ENCODE assay signal across 1 cellular context in the genomic region with DNA sequence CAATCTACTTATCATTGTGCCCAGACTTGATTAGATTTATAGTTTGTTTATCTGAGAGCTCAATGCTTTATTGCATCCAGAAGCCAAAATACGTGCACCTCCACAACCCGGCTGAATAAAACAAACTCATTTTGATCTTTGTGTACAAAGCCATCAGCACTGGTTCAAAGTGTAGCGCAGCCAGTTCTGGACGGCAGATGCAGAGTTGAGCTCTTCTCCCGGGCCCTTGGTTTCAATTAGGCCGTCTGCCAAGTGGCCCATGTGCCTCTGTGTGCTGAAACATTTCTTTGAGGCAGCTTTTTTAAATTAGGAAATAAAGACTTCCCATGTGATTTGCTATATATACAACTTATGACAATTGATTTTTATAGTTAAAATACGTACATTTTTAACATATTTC.
TF ChIP-seq lines count a peak whose summit lies in the region.

No MANE protein-coding gene starts in this region.

TF ChIP-seq in HepG2, 621 proteins besides CTCF, POLR2A, EP300 and RAD21 (continued from another document and continues in another):
- TF ChIP-seq, protein P1, sequence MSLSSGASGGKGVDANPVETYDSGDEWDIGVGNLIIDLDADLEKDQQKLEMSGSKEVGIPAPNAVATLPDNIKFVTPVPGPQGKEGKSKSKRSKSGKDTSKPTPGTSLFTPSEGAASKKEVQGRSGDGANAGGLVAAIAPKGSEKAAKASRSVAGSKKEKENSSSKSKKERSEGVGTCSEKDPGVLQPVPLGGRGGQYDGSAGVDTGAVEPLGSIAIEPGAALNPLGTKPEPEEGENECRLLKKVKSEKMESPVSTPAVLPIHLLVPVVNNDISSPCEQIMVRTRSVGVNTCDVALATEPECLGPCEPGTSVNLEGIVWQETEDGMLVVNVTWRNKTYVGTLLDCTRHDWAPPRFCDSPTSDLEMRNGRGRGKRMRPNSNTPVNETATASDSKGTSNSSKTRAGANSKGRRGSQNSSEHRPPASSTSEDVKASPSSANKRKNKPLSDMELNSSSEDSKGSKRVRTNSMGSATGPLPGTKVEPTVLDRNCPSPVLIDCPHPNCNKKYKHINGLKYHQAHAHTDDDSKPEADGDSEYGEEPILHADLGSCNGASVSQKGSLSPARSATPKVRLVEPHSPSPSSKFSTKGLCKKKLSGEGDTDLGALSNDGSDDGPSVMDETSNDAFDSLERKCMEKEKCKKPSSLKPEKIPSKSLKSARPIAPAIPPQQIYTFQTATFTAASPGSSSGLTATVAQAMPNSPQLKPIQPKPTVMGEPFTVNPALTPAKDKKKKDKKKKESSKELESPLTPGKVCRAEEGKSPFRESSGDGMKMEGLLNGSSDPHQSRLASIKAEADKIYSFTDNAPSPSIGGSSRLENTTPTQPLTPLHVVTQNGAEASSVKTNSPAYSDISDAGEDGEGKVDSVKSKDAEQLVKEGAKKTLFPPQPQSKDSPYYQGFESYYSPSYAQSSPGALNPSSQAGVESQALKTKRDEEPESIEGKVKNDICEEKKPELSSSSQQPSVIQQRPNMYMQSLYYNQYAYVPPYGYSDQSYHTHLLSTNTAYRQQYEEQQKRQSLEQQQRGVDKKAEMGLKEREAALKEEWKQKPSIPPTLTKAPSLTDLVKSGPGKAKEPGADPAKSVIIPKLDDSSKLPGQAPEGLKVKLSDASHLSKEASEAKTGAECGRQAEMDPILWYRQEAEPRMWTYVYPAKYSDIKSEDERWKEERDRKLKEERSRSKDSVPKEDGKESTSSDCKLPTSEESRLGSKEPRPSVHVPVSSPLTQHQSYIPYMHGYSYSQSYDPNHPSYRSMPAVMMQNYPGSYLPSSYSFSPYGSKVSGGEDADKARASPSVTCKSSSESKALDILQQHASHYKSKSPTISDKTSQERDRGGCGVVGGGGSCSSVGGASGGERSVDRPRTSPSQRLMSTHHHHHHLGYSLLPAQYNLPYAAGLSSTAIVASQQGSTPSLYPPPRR (CRISPR knock-in tag; IDR thresholded peaks at IDR 0.05; ENCODE audit: borderline replicate concordance), result peak; percentile 31; the same call in 1 of the 2 replicates
- no peak for TF ChIP-seq GFI1 (CRISPR knock-in tag; IDR thresholded peaks at IDR 0.05; ENCODE audit: borderline replicate concordance)
- TF ChIP-seq, protein P2, sequence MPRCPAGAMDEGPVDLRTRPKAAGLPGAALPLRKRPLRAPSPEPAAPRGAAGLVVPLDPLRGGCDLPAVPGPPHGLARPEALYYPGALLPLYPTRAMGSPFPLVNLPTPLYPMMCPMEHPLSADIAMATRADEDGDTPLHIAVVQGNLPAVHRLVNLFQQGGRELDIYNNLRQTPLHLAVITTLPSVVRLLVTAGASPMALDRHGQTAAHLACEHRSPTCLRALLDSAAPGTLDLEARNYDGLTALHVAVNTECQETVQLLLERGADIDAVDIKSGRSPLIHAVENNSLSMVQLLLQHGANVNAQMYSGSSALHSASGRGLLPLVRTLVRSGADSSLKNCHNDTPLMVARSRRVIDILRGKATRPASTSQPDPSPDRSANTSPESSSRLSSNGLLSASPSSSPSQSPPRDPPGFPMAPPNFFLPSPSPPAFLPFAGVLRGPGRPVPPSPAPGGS (CRISPR knock-in tag; IDR thresholded peaks at IDR 0.05), result no peak
- no peak for TF ChIP-seq FOXK2 (IDR thresholded peaks at IDR 0.05)
- no peak for TF ChIP-seq ZNF20 (CRISPR knock-in tag; IDR thresholded peaks at IDR 0.05)
- TF ChIP-seq REL (CRISPR knock-in tag; conservative IDR thresholded peaks at IDR 0.05), result no peak
- no peak for TF ChIP-seq ETV5 (CRISPR knock-in tag; IDR thresholded peaks at IDR 0.05; ENCODE audit: borderline replicate concordance)
- TF ChIP-seq, protein P3, sequence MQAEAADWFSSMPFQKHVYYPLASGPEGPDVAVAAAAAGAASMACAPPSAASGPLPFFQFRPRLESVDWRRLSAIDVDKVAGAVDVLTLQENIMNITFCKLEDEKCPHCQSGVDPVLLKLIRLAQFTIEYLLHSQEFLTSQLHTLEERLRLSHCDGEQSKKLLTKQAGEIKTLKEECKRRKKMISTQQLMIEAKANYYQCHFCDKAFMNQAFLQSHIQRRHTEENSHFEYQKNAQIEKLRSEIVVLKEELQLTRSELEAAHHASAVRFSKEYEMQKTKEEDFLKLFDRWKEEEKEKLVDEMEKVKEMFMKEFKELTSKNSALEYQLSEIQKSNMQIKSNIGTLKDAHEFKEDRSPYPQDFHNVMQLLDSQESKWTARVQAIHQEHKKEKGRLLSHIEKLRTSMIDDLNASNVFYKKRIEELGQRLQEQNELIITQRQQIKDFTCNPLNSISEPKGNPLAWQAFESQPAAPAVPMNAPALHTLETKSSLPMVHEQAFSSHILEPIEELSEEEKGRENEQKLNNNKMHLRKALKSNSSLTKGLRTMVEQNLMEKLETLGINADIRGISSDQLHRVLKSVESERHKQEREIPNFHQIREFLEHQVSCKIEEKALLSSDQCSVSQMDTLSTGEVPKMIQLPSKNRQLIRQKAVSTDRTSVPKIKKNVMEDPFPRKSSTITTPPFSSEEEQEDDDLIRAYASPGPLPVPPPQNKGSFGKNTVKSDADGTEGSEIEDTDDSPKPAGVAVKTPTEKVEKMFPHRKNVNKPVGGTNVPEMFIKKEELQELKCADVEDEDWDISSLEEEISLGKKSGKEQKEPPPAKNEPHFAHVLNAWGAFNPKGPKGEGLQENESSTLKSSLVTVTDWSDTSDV (CRISPR knock-in tag; IDR thresholded peaks at IDR 0.05), result no peak
- TF ChIP-seq CBX5 (CRISPR knock-in tag; IDR thresholded peaks at IDR 0.05; ENCODE audit: borderline replicate concordance), result no peak
- no peak for TF ChIP-seq RFXANK (CRISPR knock-in tag; IDR thresholded peaks at IDR 0.05)
- TF ChIP-seq NBN (conservative IDR thresholded peaks at IDR 0.05), result no peak
- no peak for TF ChIP-seq ZSCAN29 (CRISPR knock-in tag; conservative IDR thresholded peaks at IDR 0.05)
- TF ChIP-seq ZNF367 (CRISPR knock-in tag; IDR thresholded peaks at IDR 0.05; ENCODE audit: borderline replicate concordance), result no peak
- TF ChIP-seq MAFK (conservative IDR thresholded peaks at IDR 0.05 in 1 of 2, IDR thresholded peaks at IDR 0.05 in 1 of 2; ENCODE audit: low read length in 2 of 2), result no peak
- no peak for TF ChIP-seq POLR2AphosphoS2 (IDR thresholded peaks at IDR 0.05; ENCODE audit: low read depth, low read length)
- TF ChIP-seq, protein P4, sequence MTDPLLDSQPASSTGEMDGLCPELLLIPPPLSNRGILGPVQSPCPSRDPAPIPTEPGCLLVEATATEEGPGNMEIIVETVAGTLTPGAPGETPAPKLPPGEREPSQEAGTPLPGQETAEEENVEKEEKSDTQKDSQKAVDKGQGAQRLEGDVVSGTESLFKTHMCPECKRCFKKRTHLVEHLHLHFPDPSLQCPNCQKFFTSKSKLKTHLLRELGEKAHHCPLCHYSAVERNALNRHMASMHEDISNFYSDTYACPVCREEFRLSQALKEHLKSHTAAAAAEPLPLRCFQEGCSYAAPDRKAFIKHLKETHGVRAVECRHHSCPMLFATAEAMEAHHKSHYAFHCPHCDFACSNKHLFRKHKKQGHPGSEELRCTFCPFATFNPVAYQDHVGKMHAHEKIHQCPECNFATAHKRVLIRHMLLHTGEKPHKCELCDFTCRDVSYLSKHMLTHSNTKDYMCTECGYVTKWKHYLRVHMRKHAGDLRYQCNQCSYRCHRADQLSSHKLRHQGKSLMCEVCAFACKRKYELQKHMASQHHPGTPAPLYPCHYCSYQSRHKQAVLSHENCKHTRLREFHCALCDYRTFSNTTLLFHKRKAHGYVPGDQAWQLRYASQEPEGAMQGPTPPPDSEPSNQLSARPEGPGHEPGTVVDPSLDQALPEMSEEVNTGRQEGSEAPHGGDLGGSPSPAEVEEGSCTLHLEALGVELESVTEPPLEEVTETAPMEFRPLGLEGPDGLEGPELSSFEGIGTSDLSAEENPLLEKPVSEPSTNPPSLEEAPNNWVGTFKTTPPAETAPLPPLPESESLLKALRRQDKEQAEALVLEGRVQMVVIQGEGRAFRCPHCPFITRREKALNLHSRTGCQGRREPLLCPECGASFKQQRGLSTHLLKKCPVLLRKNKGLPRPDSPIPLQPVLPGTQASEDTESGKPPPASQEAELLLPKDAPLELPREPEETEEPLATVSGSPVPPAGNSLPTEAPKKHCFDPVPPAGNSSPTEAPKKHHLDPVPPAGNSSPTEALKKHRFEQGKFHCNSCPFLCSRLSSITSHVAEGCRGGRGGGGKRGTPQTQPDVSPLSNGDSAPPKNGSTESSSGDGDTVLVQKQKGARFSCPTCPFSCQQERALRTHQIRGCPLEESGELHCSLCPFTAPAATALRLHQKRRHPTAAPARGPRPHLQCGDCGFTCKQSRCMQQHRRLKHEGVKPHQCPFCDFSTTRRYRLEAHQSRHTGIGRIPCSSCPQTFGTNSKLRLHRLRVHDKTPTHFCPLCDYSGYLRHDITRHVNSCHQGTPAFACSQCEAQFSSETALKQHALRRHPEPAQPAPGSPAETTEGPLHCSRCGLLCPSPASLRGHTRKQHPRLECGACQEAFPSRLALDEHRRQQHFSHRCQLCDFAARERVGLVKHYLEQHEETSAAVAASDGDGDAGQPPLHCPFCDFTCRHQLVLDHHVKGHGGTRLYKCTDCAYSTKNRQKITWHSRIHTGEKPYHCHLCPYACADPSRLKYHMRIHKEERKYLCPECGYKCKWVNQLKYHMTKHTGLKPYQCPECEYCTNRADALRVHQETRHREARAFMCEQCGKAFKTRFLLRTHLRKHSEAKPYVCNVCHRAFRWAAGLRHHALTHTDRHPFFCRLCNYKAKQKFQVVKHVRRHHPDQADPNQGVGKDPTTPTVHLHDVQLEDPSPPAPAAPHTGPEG (CRISPR knock-in tag; IDR thresholded peaks at IDR 0.05), result no peak
- TF ChIP-seq ZNF841 (CRISPR knock-in tag; IDR thresholded peaks at IDR 0.05; ENCODE audit: borderline replicate concordance), result no peak
- TF ChIP-seq, protein P5, sequence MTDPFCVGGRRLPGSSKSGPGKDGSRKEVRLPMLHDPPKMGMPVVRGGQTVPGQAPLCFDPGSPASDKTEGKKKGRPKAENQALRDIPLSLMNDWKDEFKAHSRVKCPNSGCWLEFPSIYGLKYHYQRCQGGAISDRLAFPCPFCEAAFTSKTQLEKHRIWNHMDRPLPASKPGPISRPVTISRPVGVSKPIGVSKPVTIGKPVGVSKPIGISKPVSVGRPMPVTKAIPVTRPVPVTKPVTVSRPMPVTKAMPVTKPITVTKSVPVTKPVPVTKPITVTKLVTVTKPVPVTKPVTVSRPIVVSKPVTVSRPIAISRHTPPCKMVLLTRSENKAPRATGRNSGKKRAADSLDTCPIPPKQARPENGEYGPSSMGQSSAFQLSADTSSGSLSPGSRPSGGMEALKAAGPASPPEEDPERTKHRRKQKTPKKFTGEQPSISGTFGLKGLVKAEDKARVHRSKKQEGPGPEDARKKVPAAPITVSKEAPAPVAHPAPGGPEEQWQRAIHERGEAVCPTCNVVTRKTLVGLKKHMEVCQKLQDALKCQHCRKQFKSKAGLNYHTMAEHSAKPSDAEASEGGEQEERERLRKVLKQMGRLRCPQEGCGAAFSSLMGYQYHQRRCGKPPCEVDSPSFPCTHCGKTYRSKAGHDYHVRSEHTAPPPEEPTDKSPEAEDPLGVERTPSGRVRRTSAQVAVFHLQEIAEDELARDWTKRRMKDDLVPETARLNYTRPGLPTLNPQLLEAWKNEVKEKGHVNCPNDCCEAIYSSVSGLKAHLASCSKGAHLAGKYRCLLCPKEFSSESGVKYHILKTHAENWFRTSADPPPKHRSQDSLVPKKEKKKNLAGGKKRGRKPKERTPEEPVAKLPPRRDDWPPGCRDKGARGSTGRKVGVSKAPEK (CRISPR knock-in tag; IDR thresholded peaks at IDR 0.05; ENCODE audit: borderline replicate concordance), result no peak
- no peak for TF ChIP-seq NCOA2 (CRISPR knock-in tag; IDR thresholded peaks at IDR 0.05)
- no peak for TF ChIP-seq ZFP90 (CRISPR knock-in tag; IDR thresholded peaks at IDR 0.05; ENCODE audit: borderline replicate concordance)
- no peak for TF ChIP-seq DR1 (CRISPR knock-in tag; IDR thresholded peaks at IDR 0.05)
- TF ChIP-seq BHLHE40 (IDR thresholded peaks at IDR 0.05; ENCODE audit: low read length), result 0 out of 2 replicates have a peak, but pooled peaks have one; percentile 18
- no peak for TF ChIP-seq ZSCAN21 (CRISPR knock-in tag; IDR thresholded peaks at IDR 0.05; ENCODE audit: borderline replicate concordance)
- TF ChIP-seq ZKSCAN1 (IDR thresholded peaks at IDR 0.05; ENCODE audit: low read length), result no peak
- no peak for TF ChIP-seq PCBP2 (optimal IDR thresholded peaks at IDR 0.05; ENCODE audit: low read depth, low read length, poor library complexity, severe bottlenecking)
- TF ChIP-seq GABPA (IDR thresholded peaks at IDR 0.05; ENCODE audit: low read depth, low read length), result no peak
- no peak for TF ChIP-seq GABPA (CRISPR knock-in tag; IDR thresholded peaks at IDR 0.05; ENCODE audit: low read depth)
- TF ChIP-seq HNF4G (IDR thresholded peaks at IDR 0.05; ENCODE audit: borderline replicate concordance, low read depth, low read length), result 0 out of 2 replicates have a peak, but pooled peaks have one; percentile 16
- TF ChIP-seq HNF4G (CRISPR knock-in tag; IDR thresholded peaks at IDR 0.05; ENCODE audit: borderline replicate concordance, low read depth), result no peak
- no peak for TF ChIP-seq ZNF543 (CRISPR knock-in tag; IDR thresholded peaks at IDR 0.05)
- TF ChIP-seq, protein P6, sequence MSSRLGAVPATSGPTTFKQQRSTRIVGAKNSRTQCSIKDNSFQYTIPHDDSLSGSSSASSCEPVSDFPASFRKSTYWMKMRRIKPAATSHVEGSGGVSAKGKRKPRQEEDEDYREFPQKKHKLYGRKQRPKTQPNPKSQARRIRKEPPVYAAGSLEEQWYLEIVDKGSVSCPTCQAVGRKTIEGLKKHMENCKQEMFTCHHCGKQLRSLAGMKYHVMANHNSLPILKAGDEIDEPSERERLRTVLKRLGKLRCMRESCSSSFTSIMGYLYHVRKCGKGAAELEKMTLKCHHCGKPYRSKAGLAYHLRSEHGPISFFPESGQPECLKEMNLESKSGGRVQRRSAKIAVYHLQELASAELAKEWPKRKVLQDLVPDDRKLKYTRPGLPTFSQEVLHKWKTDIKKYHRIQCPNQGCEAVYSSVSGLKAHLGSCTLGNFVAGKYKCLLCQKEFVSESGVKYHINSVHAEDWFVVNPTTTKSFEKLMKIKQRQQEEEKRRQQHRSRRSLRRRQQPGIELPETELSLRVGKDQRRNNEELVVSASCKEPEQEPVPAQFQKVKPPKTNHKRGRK (CRISPR knock-in tag; IDR thresholded peaks at IDR 0.05), result no peak
- TF ChIP-seq ZNF296 (CRISPR knock-in tag; conservative IDR thresholded peaks at IDR 0.05), result no peak
- no peak for TF ChIP-seq ZNF256 (CRISPR knock-in tag; conservative IDR thresholded peaks at IDR 0.05)
- no peak for TF ChIP-seq KDM1A (CRISPR knock-in tag; IDR thresholded peaks at IDR 0.05)
- TF ChIP-seq MAFF (IDR thresholded peaks at IDR 0.05; ENCODE audit: low read depth, low read length), result no peak
- TF ChIP-seq CEBPG (CRISPR knock-in tag; IDR thresholded peaks at IDR 0.05), result no peak
- TF ChIP-seq NAIF1 (CRISPR knock-in tag; IDR thresholded peaks at IDR 0.05; ENCODE audit: borderline replicate concordance), result no peak
- no peak for TF ChIP-seq HMGA1 (CRISPR knock-in tag; conservative IDR thresholded peaks at IDR 0.05)
- TF ChIP-seq ZNF143 (CRISPR knock-in tag; IDR thresholded peaks at IDR 0.05), result no peak
- no peak for TF ChIP-seq MED1 (CRISPR knock-in tag; IDR thresholded peaks at IDR 0.05)
- no peak for TF ChIP-seq ZKSCAN5 (CRISPR knock-in tag; IDR thresholded peaks at IDR 0.05)
- peak; percentile 63 for TF ChIP-seq BCL6 (CRISPR knock-in tag; IDR thresholded peaks at IDR 0.05)
- peak; percentile 51; the same call in 1 of the 2 replicates for TF ChIP-seq HMG20A (CRISPR knock-in tag; IDR thresholded peaks at IDR 0.05; ENCODE audit: borderline replicate concordance)
- TF ChIP-seq ZNF225 (CRISPR knock-in tag; IDR thresholded peaks at IDR 0.05), result no peak
- TF ChIP-seq, protein P7, sequence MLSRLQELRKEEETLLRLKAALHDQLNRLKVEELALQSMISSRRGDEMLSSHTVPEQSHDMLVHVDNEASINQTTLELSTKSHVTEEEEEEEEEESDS (CRISPR knock-in tag; IDR thresholded peaks at IDR 0.05; ENCODE audit: borderline replicate concordance), result no peak
- no peak for TF ChIP-seq ZFP36L2 (CRISPR knock-in tag; IDR thresholded peaks at IDR 0.05)
- peak; percentile 77; the same call in 1 of the 2 replicates for TF ChIP-seq TCF7 (IDR thresholded peaks at IDR 0.05; ENCODE audit: low read depth)
